1 cellular context compared by ENCODE assay signal in genomic region chr11:34052036-34052607, GRCh38.
TF ChIP-seq lines count a peak whose summit lies in the region.

No MANE protein-coding gene starts in this region.

TF ChIP-seq in HepG2, 621 proteins besides CTCF, POLR2A, EP300 and RAD21 (continued from another document and continues in another):
- no peak for TF ChIP-seq MLXIP (CRISPR knock-in tag; IDR thresholded peaks at IDR 0.05; ENCODE audit: borderline replicate concordance)
- no peak for TF ChIP-seq E2F5 (CRISPR knock-in tag; conservative IDR thresholded peaks at IDR 0.05)
- peak; percentile 54 for TF ChIP-seq POLR2AphosphoS5 (IDR thresholded peaks at IDR 0.05; ENCODE audit: low read depth, low read length)
- no peak for TF ChIP-seq SMARCC2 (IDR thresholded peaks at IDR 0.05)
- TF ChIP-seq NKX3-1 (CRISPR knock-in tag; IDR thresholded peaks at IDR 0.05): no peak
- peak; percentile 32; the same call in 1 of the 2 replicates for TF ChIP-seq ZNF563 (CRISPR knock-in tag; IDR thresholded peaks at IDR 0.05)
- no peak for TF ChIP-seq SAFB2 (CRISPR knock-in tag; IDR thresholded peaks at IDR 0.05; ENCODE audit: borderline replicate concordance, low read depth)
- TF ChIP-seq HMGXB3 (CRISPR knock-in tag; IDR thresholded peaks at IDR 0.05; ENCODE audit: borderline replicate concordance): no peak
- TF ChIP-seq MAFF (IDR thresholded peaks at IDR 0.05; ENCODE audit: low read depth, low read length): no peak
- TF ChIP-seq SMC3 (IDR thresholded peaks at IDR 0.05; ENCODE audit: low read length): no peak
- TF ChIP-seq MTERF4 (CRISPR knock-in tag; IDR thresholded peaks at IDR 0.05): no peak
- TF ChIP-seq CREBL2 (CRISPR knock-in tag; IDR thresholded peaks at IDR 0.05; ENCODE audit: borderline replicate concordance): no peak
- no peak for TF ChIP-seq MED1 (CRISPR knock-in tag; IDR thresholded peaks at IDR 0.05)
- no peak for TF ChIP-seq AKAP8 (CRISPR knock-in tag; IDR thresholded peaks at IDR 0.05)
- 0 out of 2 replicates have a peak, but pooled peaks have one; percentile 31 for TF ChIP-seq BHLHE40 (IDR thresholded peaks at IDR 0.05; ENCODE audit: low read length)
- 0 out of 2 replicates have a peak, but pooled peaks have one; percentile 27 for TF ChIP-seq BCL6 (CRISPR knock-in tag; IDR thresholded peaks at IDR 0.05)
- TF ChIP-seq ZSCAN21 (CRISPR knock-in tag; IDR thresholded peaks at IDR 0.05; ENCODE audit: borderline replicate concordance): no peak
- TF ChIP-seq NCOA5 (CRISPR knock-in tag; IDR thresholded peaks at IDR 0.05): no peak
- TF ChIP-seq ZNF33A (CRISPR knock-in tag; IDR thresholded peaks at IDR 0.05; ENCODE audit: borderline replicate concordance): no peak
- TF ChIP-seq ZBED4 (CRISPR knock-in tag; IDR thresholded peaks at IDR 0.05; ENCODE audit: borderline replicate concordance): peak; percentile 64; the same call in 1 of the 2 replicates
- peak; percentile 28; the same call in 1 of the 2 replicates for TF ChIP-seq FOSL2 (CRISPR knock-in tag; IDR thresholded peaks at IDR 0.05)
- TF ChIP-seq THAP7 (CRISPR knock-in tag; IDR thresholded peaks at IDR 0.05): no peak
- TF ChIP-seq NFKBIZ (CRISPR knock-in tag; IDR thresholded peaks at IDR 0.05): no peak
- no peak for TF ChIP-seq PPARG (CRISPR knock-in tag; conservative IDR thresholded peaks at IDR 0.05)
- 0 out of 2 replicates have a peak, but pooled peaks have one; percentile 70 for TF ChIP-seq HES4 (CRISPR knock-in tag; IDR thresholded peaks at IDR 0.05; ENCODE audit: borderline replicate concordance)
- no peak for TF ChIP-seq MAFG (CRISPR knock-in tag; IDR thresholded peaks at IDR 0.05)
- peak; percentile 52; the same call in 1 of the 2 replicates for TF ChIP-seq MYC (CRISPR knock-in tag; IDR thresholded peaks at IDR 0.05; ENCODE audit: borderline replicate concordance)
- TF ChIP-seq ZMYM4 (CRISPR knock-in tag; IDR thresholded peaks at IDR 0.05): peak; percentile 7; the same call in 1 of the 2 replicates
- TF ChIP-seq PRMT3 (CRISPR knock-in tag; IDR thresholded peaks at IDR 0.05; ENCODE audit: borderline replicate concordance, low read depth): no peak
- no peak for TF ChIP-seq ZNF749 (CRISPR knock-in tag; IDR thresholded peaks at IDR 0.05; ENCODE audit: borderline replicate concordance)
- peak; percentile 37; the same call in 1 of the 2 replicates for TF ChIP-seq FOXK1 (CRISPR knock-in tag; IDR thresholded peaks at IDR 0.05; ENCODE audit: borderline replicate concordance, low read depth)
- TF ChIP-seq ZNF205 (CRISPR knock-in tag; IDR thresholded peaks at IDR 0.05): 0 out of 2 replicates have a peak, but pooled peaks have one; percentile 25
- TF ChIP-seq ZGPAT (CRISPR knock-in tag; IDR thresholded peaks at IDR 0.05): no peak; the same call in 1 of the 2 replicates
- TF ChIP-seq PCBP1 (IDR thresholded peaks at IDR 0.05; ENCODE audit: borderline replicate concordance, low read depth, low read length): no peak
- no peak; the same call in 1 of the 2 replicates for TF ChIP-seq ZNF451 (CRISPR knock-in tag; IDR thresholded peaks at IDR 0.05)
- TF ChIP-seq NR2F6 (IDR thresholded peaks at IDR 0.05): no peak
- no peak for TF ChIP-seq NR2F6 (CRISPR knock-in tag; IDR thresholded peaks at IDR 0.05)
- TF ChIP-seq GPN1 (CRISPR knock-in tag; IDR thresholded peaks at IDR 0.05; ENCODE audit: borderline replicate concordance): no peak
- 0 out of 4 replicates have a peak, but pooled peaks of 1 of the 2 experiments have one; percentile 4 for TF ChIP-seq KLF16 (CRISPR knock-in tag; IDR thresholded peaks at IDR 0.05)
- TF ChIP-seq JUND (CRISPR knock-in tag; IDR thresholded peaks at IDR 0.05): no peak
- TF ChIP-seq ZMYM3 (CRISPR knock-in tag; IDR thresholded peaks at IDR 0.05): no peak
- TF ChIP-seq HMGXB4 (CRISPR knock-in tag; IDR thresholded peaks at IDR 0.05; ENCODE audit: borderline replicate concordance in 1 of 2, low read depth in 1 of 2): peak in 1 of 2 experiments; percentile 37; a peak in 1 of 4 replicates
- no peak for TF ChIP-seq ZNF720 (CRISPR knock-in tag; IDR thresholded peaks at IDR 0.05)
